1 cellular context compared by ENCODE assay signal in the genomic region with DNA sequence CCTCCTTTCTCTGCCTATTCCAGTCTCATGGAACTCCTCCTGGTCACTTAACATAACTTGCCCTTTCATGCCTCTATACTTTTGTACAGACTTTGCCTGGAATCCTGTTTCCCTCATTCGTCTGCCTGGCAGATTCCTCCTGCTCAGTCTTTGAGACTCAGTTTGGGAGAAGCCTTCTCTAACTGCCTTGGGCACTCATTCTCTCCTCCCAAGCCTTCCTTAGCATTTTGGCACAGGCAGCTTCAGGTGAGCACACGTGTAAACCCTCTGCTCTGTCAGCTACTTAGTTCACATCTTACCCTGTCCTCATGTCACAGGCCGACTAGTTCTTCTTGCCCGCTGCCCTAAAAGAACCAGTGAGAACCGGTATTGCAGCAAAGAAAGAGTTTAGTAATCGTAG.
TF ChIP-seq lines count a peak whose summit lies in the region.

No MANE protein-coding gene starts in this region.

TF ChIP-seq in IMR-90, 13 proteins besides CTCF, POLR2A, EP300 and RAD21:
- no peak for TF ChIP-seq CHD1 (IDR thresholded peaks at IDR 0.05; ENCODE audit: low read depth, low read length)
- TF ChIP-seq, protein P1, sequence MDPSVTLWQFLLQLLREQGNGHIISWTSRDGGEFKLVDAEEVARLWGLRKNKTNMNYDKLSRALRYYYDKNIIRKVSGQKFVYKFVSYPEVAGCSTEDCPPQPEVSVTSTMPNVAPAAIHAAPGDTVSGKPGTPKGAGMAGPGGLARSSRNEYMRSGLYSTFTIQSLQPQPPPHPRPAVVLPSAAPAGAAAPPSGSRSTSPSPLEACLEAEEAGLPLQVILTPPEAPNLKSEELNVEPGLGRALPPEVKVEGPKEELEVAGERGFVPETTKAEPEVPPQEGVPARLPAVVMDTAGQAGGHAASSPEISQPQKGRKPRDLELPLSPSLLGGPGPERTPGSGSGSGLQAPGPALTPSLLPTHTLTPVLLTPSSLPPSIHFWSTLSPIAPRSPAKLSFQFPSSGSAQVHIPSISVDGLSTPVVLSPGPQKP (IDR thresholded peaks at IDR 0.05; ENCODE audit: borderline replicate concordance, low read depth, low read length) = no peak
- no peak for TF ChIP-seq NFE2L2 (IDR thresholded peaks at IDR 0.05; ENCODE audit: low read depth, low read length)
- no peak for TF ChIP-seq MXI1 (IDR thresholded peaks at IDR 0.05; ENCODE audit: borderline replicate concordance, low read depth, low read length)
- no peak for TF ChIP-seq FOS (IDR thresholded peaks at IDR 0.05; ENCODE audit: low read depth, low read length)
- TF ChIP-seq MAZ (IDR thresholded peaks at IDR 0.05; ENCODE audit: borderline replicate concordance, low read depth, low read length) = no peak
TF ChIP-seq in IMR-90: peak in this region for 0.
